In genomic region chr3:116198087-116198486, GRCh38 we compare ENCODE assay signal across 17 cellular contexts.
"Had no signal": no experiment of that assay in that cellular context is flagged by ENCODE, and none has a peak within 500 bp of the region (broad histone marks: within the 10 kb centered on the region; RNA-seq: fewer than 3 reads in every experiment).

No MANE protein-coding gene starts in this region.

- H3K36me3 Mint-ChIP-seq: natural killer cell, T-cell had no signal

- H3K27me3 ChIP-seq: ascending aorta, colonic mucosa, hepatocyte, left lung, right lobe of liver, suprapubic skin had no signal

- H3K4me2 ChIP-seq: hepatocyte had no signal

- ATAC-seq: left lung, natural killer cell, right lobe of liver, T-cell had no signal

- H2AFZ ChIP-seq: hepatocyte had no signal

- H3K4me1 ChIP-seq: ascending aorta, colonic mucosa, left lung, prostate gland, right lobe of liver, suprapubic skin had no signal

- H3K27me3 Mint-ChIP-seq: stimulated activated naive CD8-positive, alpha-beta T cell treated with anti-CD3 and anti-CD28 coated beads, Interleukin-15, Interleukin-2, amounts not matched to agents 100 ng/mL and 50 ng/mL, for 24 hours; T-cell; type B pancreatic cell had no signal

- H3K4me3 ChIP-seq: ascending aorta, colonic mucosa, hepatocyte, left lung, prostate gland, right lobe of liver, suprapubic skin had no signal

- H3K79me2 ChIP-seq: hepatocyte had no signal

- H3K4me1 Mint-ChIP-seq: natural killer cell, T-cell had no signal

- H3K27ac Mint-ChIP-seq: natural killer cell; stimulated activated naive CD8-positive, alpha-beta T cell treated with anti-CD3 and anti-CD28 coated beads, Interleukin-15, Interleukin-2, amounts not matched to agents 100 ng/mL and 50 ng/mL, for 24 hours; T-cell; type B pancreatic cell had no signal

- H3K9me3 ChIP-seq: ascending aorta, colonic mucosa, left lung, prostate gland, right lobe of liver, suprapubic skin had no signal

- H3K36me3 ChIP-seq: ascending aorta, colonic mucosa, left lung, prostate gland, right lobe of liver, suprapubic skin had no signal

- H3K4me3 Mint-ChIP-seq: natural killer cell; stimulated activated naive CD8-positive, alpha-beta T cell treated with anti-CD3 and anti-CD28 coated beads, Interleukin-15, Interleukin-2, amounts not matched to agents 100 ng/mL and 50 ng/mL, for 24 hours; T-cell; type B pancreatic cell had no signal

- DNase-seq: activated CD4-positive, alpha-beta T cell treated with anti-CD3 and anti-CD28 coated beads for 1 hour; activated CD4-positive, alpha-beta T cell treated with anti-CD3 and anti-CD28 coated beads, Interleukin-2, amount 50 U/mL, for 4 hours; activated naive CD4-positive, alpha-beta T cell treated with Interleukin-2 at 50 U/mL for 16 hours; activated T-cell treated with anti-CD3 and anti-CD28 coated beads for 4 hours; colonic mucosa; natural killer cell; nucleus accumbens; right lobe of liver; T-cell; T-helper 9 cell had no signal

- H3K27ac ChIP-seq: ascending aorta, colonic mucosa, hepatocyte, left lung, prostate gland, right lobe of liver, suprapubic skin had no signal
